In genomic region chr22:41589601-41590365, GRCh38 we compare ENCODE assay signal across 8 cellular contexts. TPM values are rescaled to one million over a fixed set of nuclear protein-coding genes. Genes with fewer than 3 reads are reported as not detected.
A peak's percentile ranks its signal among the peaks of the same experiment; 100 is the strongest.
DNase-seq lines count a peak whose midpoint lies in the region; ATAC-seq and TF ChIP-seq lines count a peak whose summit lies in the region.

PMM1 (minus strand) TSS chr22:41589840; CDS start chr22:41589805, 35 bp downstream.

- peak within 1 kb of the TSS; percentile 84 for H3K27ac Mint-ChIP-seq in activated naive CD8-positive, alpha-beta T cell
- peak within 1 kb of the TSS; percentile 81 for H3K27ac Mint-ChIP-seq in glutamatergic neuron (ENCODE audit: unreplicated experiment)

- H3K79me2 ChIP-seq in osteoblast (ENCODE audit: insufficient read depth, low read length), result peaks cover 36% of the 10 kb centered on the region

- H3K4me1 Mint-ChIP-seq in activated naive CD8-positive, alpha-beta T cell (ENCODE audit: low read depth), result peaks cover 10% of the 10 kb centered on the region
- H3K4me1 Mint-ChIP-seq in glutamatergic neuron (ENCODE audit: low read depth, unreplicated experiment), result no peaks in the 10 kb centered on the region

- CTCF ChIA-PET in GM10248 (lab: Yijun Ruan, JAX), result interaction anchor here (0.6 to 2.2 kb wide), 14 partner anchors 9 to 393 kb away, joined by 3 to 7 read pairs (median 4); no protein-coding TSS in a partner anchor

- H3K36me3 ChIP-seq in osteoblast (ENCODE audit: insufficient read depth, low read length) (peaks cover 10% of the 10 kb centered on the region), thoracic aorta (peaks cover 1% of the 10 kb centered on the region)

- H3K36me3 Mint-ChIP-seq in activated naive CD8-positive, alpha-beta T cell, result no peaks in the 10 kb centered on the region
- H3K36me3 Mint-ChIP-seq in glutamatergic neuron (ENCODE audit: unreplicated experiment), result no peaks in the 10 kb centered on the region

- no peaks in the 10 kb centered on the region for H3K9me3 Mint-ChIP-seq in activated naive CD8-positive, alpha-beta T cell (ENCODE audit: low read depth)
- peaks cover 4% of the 10 kb centered on the region for H3K9me3 Mint-ChIP-seq in glutamatergic neuron (ENCODE audit: unreplicated experiment)

- H4K20me1 ChIP-seq in osteoblast (ENCODE audit: insufficient read depth, low read length), result peaks cover 8% of the 10 kb centered on the region

- H3K27me3 ChIP-seq in osteoblast (ENCODE audit: insufficient read depth, low read length) (no peaks in the 10 kb centered on the region), thoracic aorta (replicated peaks; ENCODE audit: insufficient read depth) (no peaks in the 10 kb centered on the region)

- peak within 1 kb of the TSS; percentile 81 for H3K27ac ChIP-seq in osteoblast (ENCODE audit: low read depth, low read length)
- peak within 1 kb of the TSS; percentile 80 to 82 for H3K27ac ChIP-seq in thoracic aorta

- H3K4me3 ChIP-seq in osteoblast (ENCODE audit: insufficient read depth, low read length) (peak within 1 kb of the TSS; percentile 99), thoracic aorta (peak within 1 kb of the TSS; percentile 100)

- H3K4me3 Mint-ChIP-seq in activated naive CD8-positive, alpha-beta T cell, result peak within 1 kb of the TSS; percentile 92
- peak within 1 kb of the TSS; percentile 91 for H3K4me3 Mint-ChIP-seq in glutamatergic neuron (ENCODE audit: unreplicated experiment)

- TF ChIP-seq CTCF in GM10248 (IDR thresholded peaks at IDR 0.05; ENCODE audit: control extremely low read depth, extremely low read depth, low read depth, missing control alignments), result no peak
- TF ChIP-seq CTCF in glutamatergic neuron (IDR thresholded peaks at IDR 0.05; ENCODE audit: partially characterized antibody, unreplicated experiment), result no peak
- TF ChIP-seq CTCF in osteoblast (IDR thresholded peaks at IDR 0.05; ENCODE audit: extremely low read depth, low read depth, low read length), result no peak
- TF ChIP-seq CTCF in thoracic aorta (IDR thresholded peaks at IDR 0.05), result no peak

- peak; percentile 90 for ATAC-seq in HG02623 (IDR thresholded peaks at IDR 0.05; ENCODE audit: unreplicated experiment)
- ATAC-seq in thoracic aorta (ENCODE audit: insufficient number of reproducible peaks, low FRiP score, low read depth), result peak; percentile 99

- H3K9me3 ChIP-seq in osteoblast (ENCODE audit: low read depth, low read length) (no peaks in the 10 kb centered on the region), thoracic aorta (no peaks in the 10 kb centered on the region)

- H3K4me1 ChIP-seq in osteoblast (ENCODE audit: insufficient read depth, low read length), result peaks cover 17% of the 10 kb centered on the region
- peaks cover 9 to 20% of the 10 kb centered on the region in 2 donors for H3K4me1 ChIP-seq in thoracic aorta (ENCODE audit: control insufficient read depth in 1 of 2, low read depth in 2 of 2)

- peak within 1 kb of the TSS; percentile 89 for H2AFZ ChIP-seq in osteoblast (ENCODE audit: low read length)

- DNase-seq in GM10248 (ENCODE audit: extremely low spot score) (peak; percentile 99), NCI-H1105 (lab: John Stamatoyannopoulos, UW) (peak; percentile 100), SKM-1 treated with dmso at 0.1 percent for 144 hours (lab: John Stamatoyannopoulos, UW; ENCODE audit: unreplicated experiment) (peak; percentile 99), glutamatergic neuron (peak; percentile 100), osteoblast (ENCODE audit: insufficient read length, low spot score, missing footprints) (peak; percentile 100), thoracic aorta (ENCODE audit: low spot score) (peak; percentile 100)

- POLR2A ChIA-PET in GM10248 (lab: Yijun Ruan, JAX), result interaction anchor here (0.5 to 1.7 kb wide), 12 partner anchors 11 to 1009 kb away, joined by 3 to 8 read pairs (median 4); partner anchors contain the start of genes DESI1, RANGAP1, TEF and TOB2

- no peaks in the 10 kb centered on the region for H3K27me3 Mint-ChIP-seq in activated naive CD8-positive, alpha-beta T cell
- H3K27me3 Mint-ChIP-seq in glutamatergic neuron (ENCODE audit: unreplicated experiment), result no peaks in the 10 kb centered on the region

- peak within 1 kb of the TSS; percentile 95 for H3K4me2 ChIP-seq in osteoblast (ENCODE audit: insufficient read depth, low read length)

RNA-seq across cellular contexts. Expression of gene PMM1, which starts in this region (rescaled TPM):
- 35.0 TPM for total RNA-seq in glutamatergic neuron (ENCODE audit: unreplicated experiment)
- total RNA-seq in osteoblast, result 15.6 and 18.9 TPM in 2 replicates
- 10 to 100 TPM; 24.9 to 25.3 TPM for total RNA-seq in thoracic aorta

Comparison
In these comparisons a context has a peak if more than half of its experiments do, and no peak if none do; other contexts are left out.
1. Peak in every context shown above with its lines: DNase-seq, ATAC-seq, H3K4me3 ChIP-seq and H3K27ac ChIP-seq.